Comparison of ENCODE assay signal across 24 cellular contexts in genomic region chr7:121953164-121953563, GRCh38.
"Had no signal": no experiment of that assay in that cellular context is flagged by ENCODE, and none has a peak within 500 bp of the region (broad histone marks: within the 10 kb centered on the region; RNA-seq: fewer than 3 reads in every experiment).

No MANE protein-coding gene starts in this region.

- H3K9me3 Mint-ChIP-seq: type B pancreatic cell had no signal

- H3K27me3 ChIP-seq: heart right ventricle, left lung, neural progenitor cell, ovary, right atrium auricular region, suprapubic skin, thyroid gland had no signal

- H3K4me3 ChIP-seq: dorsolateral prefrontal cortex, heart right ventricle, left lung, lower lobe of right lung, neural progenitor cell, ovary, right atrium auricular region, suprapubic skin, thyroid gland had no signal

- H3K4me1 ChIP-seq: heart right ventricle, left lung, lower lobe of right lung, right atrium auricular region, suprapubic skin, thyroid gland had no signal

- H3K27ac Mint-ChIP-seq: immature natural killer cell; natural killer cell treated with Interleukin-12 subunit alpha and Interleukin-12 subunit beta and Interleukin-15 and Interleukin-18, amount 100 ng/mL, for 72 hours; neural progenitor cell; type B pancreatic cell had no signal

- H2AFZ ChIP-seq: neural progenitor cell had no signal

- H3K36me3 ChIP-seq: heart right ventricle, left lung, lower lobe of right lung, neural progenitor cell, ovary, right atrium auricular region, suprapubic skin, thyroid gland had no signal

- FAIRE-seq: frontal cortex, keratinocyte, small intestine, urothelium cell line had no signal

- H3K27ac ChIP-seq: dorsolateral prefrontal cortex, heart right ventricle, left lung, lower lobe of right lung, neural progenitor cell, ovary, right atrium auricular region, suprapubic skin, thyroid gland had no signal

- ATAC-seq: esophagus mucosa; heart right ventricle; left lung; lower lobe of right lung; natural killer cell treated with Interleukin-12 subunit alpha and Interleukin-12 subunit beta and Interleukin-15 and Interleukin-18, amount 100 ng/mL, for 72 hours had no signal

- DNase-seq: cortex of kidney; dorsolateral prefrontal cortex; effector CD8-positive, alpha-beta T cell; heart right ventricle; immature natural killer cell; left lung; lower lobe of right lung; mesenchymal stem cell; midbrain; nucleus accumbens; ovary; small intestine; stimulated activated CD4-positive, alpha-beta T cell treated with anti-CD3 and anti-CD28 coated beads, Interleukin-2, amount 100 ng/mL, for 48 hours; stimulated activated naive CD4-positive, alpha-beta T cell treated with Interleukin-2 at 50 U/mL for 16 hours; thyroid gland had no signal

- H3K9me3 ChIP-seq: heart right ventricle, left lung, lower lobe of right lung, ovary, right atrium auricular region, suprapubic skin, thyroid gland had no signal

- H3K4me1 Mint-ChIP-seq: immature natural killer cell had no signal

- H3K9ac ChIP-seq: neural progenitor cell had no signal

- H3K36me3 Mint-ChIP-seq: immature natural killer cell; natural killer cell treated with Interleukin-12 subunit alpha and Interleukin-12 subunit beta and Interleukin-15 and Interleukin-18, amount 100 ng/mL, for 72 hours; type B pancreatic cell had no signal

- H3K27me3 Mint-ChIP-seq: natural killer cell treated with Interleukin-12 subunit alpha and Interleukin-12 subunit beta and Interleukin-15 and Interleukin-18, amount 100 ng/mL, for 72 hours; type B pancreatic cell had no signal

- H3K4me2 ChIP-seq: neural progenitor cell had no signal

- H3K4me3 Mint-ChIP-seq: immature natural killer cell; natural killer cell treated with Interleukin-12 subunit alpha and Interleukin-12 subunit beta and Interleukin-15 and Interleukin-18, amount 100 ng/mL, for 72 hours; neural progenitor cell; type B pancreatic cell had no signal
